In genomic region chr7:152887779-152888178, GRCh38 we compare ENCODE assay signal across 29 cellular contexts.
"Had no signal": no experiment of that assay in that cellular context is flagged by ENCODE, and none has a peak within 500 bp of the region (broad histone marks: within the 10 kb centered on the region; RNA-seq: fewer than 3 reads in every experiment).

No MANE protein-coding gene starts in this region.

- DNase-seq: effector CD4-positive, alpha-beta T cell; erythroblast; esophagus squamous epithelium; foreskin melanocyte; hypothalamus; immature natural killer cell; islet precursor cell; mucosa of descending colon; naive B cell; stimulated activated CD4-positive, alpha-beta T cell treated with anti-CD3 and anti-CD28 coated beads, Interleukin-2, amount 100 ng/mL, for 24 hours; stimulated activated CD4-positive, alpha-beta T cell treated with anti-CD3 and anti-CD28 coated beads, Interleukin-4, amount 100 ng/mL, for 24 hours; stimulated activated naive CD8-positive, alpha-beta T cell treated with anti-CD3 and anti-CD28 coated beads, Interleukin-15, Interleukin-2, amounts not matched to agents 100 U/mL and 50 U/mL, for 24 hours had no signal

- H3K4me3 Mint-ChIP-seq: immature natural killer cell; memory B cell; mesothelial cell of epicardium; naive B cell; natural killer cell treated with Interleukin-12 subunit alpha and Interleukin-12 subunit beta and Interleukin-15 and Interleukin-18, amount 100 ng/mL, for 72 hours; neural crest cell; stimulated activated effector memory CD8-positive, alpha-beta T cell treated with anti-CD3 and anti-CD28 coated beads, Interleukin-12 subunit alpha, Interleukin-12 subunit beta, amount 100 ng/mL, for 72 hours had no signal

- H3K27ac Mint-ChIP-seq: immature natural killer cell; memory B cell; mesothelial cell of epicardium; natural killer cell treated with Interleukin-12 subunit alpha and Interleukin-12 subunit beta and Interleukin-15 and Interleukin-18, amount 100 ng/mL, for 72 hours; stimulated activated effector memory CD8-positive, alpha-beta T cell treated with anti-CD3 and anti-CD28 coated beads, Interleukin-12 subunit alpha, Interleukin-12 subunit beta, amount 100 ng/mL, for 72 hours had no signal

- H3K27ac ChIP-seq: dorsolateral prefrontal cortex, esophagus squamous epithelium, parathyroid adenoma, prostate gland, right atrium auricular region, thoracic aorta, tibial nerve, upper lobe of left lung had no signal

- H3K4me2 ChIP-seq: smooth muscle cell had no signal

- H3K4me1 Mint-ChIP-seq: immature natural killer cell; memory B cell; mesothelial cell of epicardium; naive B cell; neural crest cell; stimulated activated effector memory CD8-positive, alpha-beta T cell treated with anti-CD3 and anti-CD28 coated beads, Interleukin-12 subunit alpha, Interleukin-12 subunit beta, amount 100 ng/mL, for 72 hours had no signal

- H3K79me2 ChIP-seq: parathyroid adenoma had no signal

- ATAC-seq: mucosa of descending colon; natural killer cell treated with Interleukin-12 subunit alpha and Interleukin-12 subunit beta and Interleukin-15 and Interleukin-18, amount 100 ng/mL, for 72 hours; sciatic nerve; stimulated activated effector memory CD8-positive, alpha-beta T cell treated with anti-CD3 and anti-CD28 coated beads, Interleukin-12 subunit alpha, Interleukin-12 subunit beta, amount 100 ng/mL, for 72 hours; stimulated activated naive CD8-positive, alpha-beta T cell treated with anti-CD3 and anti-CD28 coated beads, Interleukin-15, Interleukin-2, amounts not matched to agents 100 U/mL and 50 U/mL, for 24 hours had no signal

- H3K4me1 ChIP-seq: esophagus squamous epithelium, parathyroid adenoma, prostate gland, right atrium auricular region, tibial nerve, upper lobe of left lung had no signal

- FAIRE-seq: colon, urothelium cell line had no signal

- H3K4me3 ChIP-seq: dorsolateral prefrontal cortex, esophagus squamous epithelium, lung, mucosa of descending colon, prostate gland, right atrium auricular region, smooth muscle cell, thoracic aorta, tibial nerve, upper lobe of left lung had no signal

- H2AFZ ChIP-seq: parathyroid adenoma had no signal

- H3K9me3 Mint-ChIP-seq: immature natural killer cell; natural killer cell treated with Interleukin-12 subunit alpha and Interleukin-12 subunit beta and Interleukin-15 and Interleukin-18, amount 100 ng/mL, for 72 hours; neural crest cell; stimulated activated effector memory CD8-positive, alpha-beta T cell treated with anti-CD3 and anti-CD28 coated beads, Interleukin-12 subunit alpha, Interleukin-12 subunit beta, amount 100 ng/mL, for 72 hours had no signal

- H3K36me3 ChIP-seq: esophagus squamous epithelium, prostate gland, right atrium auricular region, thoracic aorta, tibial nerve, upper lobe of left lung had no signal

- H3K27me3 Mint-ChIP-seq: natural killer cell treated with Interleukin-12 subunit alpha and Interleukin-12 subunit beta and Interleukin-15 and Interleukin-18, amount 100 ng/mL, for 72 hours had no signal

- H3K9ac ChIP-seq: parathyroid adenoma had no signal

- H3K27me3 ChIP-seq: dorsolateral prefrontal cortex, esophagus squamous epithelium, right atrium auricular region, tibial nerve, upper lobe of left lung had no signal

- H3K9me3 ChIP-seq: esophagus squamous epithelium, mucosa of descending colon, prostate gland, right atrium auricular region, thoracic aorta, upper lobe of left lung had no signal

- H3K36me3 Mint-ChIP-seq: immature natural killer cell; mesothelial cell of epicardium; naive B cell; natural killer cell treated with Interleukin-12 subunit alpha and Interleukin-12 subunit beta and Interleukin-15 and Interleukin-18, amount 100 ng/mL, for 72 hours; stimulated activated effector memory CD8-positive, alpha-beta T cell treated with anti-CD3 and anti-CD28 coated beads, Interleukin-12 subunit alpha, Interleukin-12 subunit beta, amount 100 ng/mL, for 72 hours had no signal
